19 cellular contexts compared by ENCODE assay signal in the genomic region with DNA sequence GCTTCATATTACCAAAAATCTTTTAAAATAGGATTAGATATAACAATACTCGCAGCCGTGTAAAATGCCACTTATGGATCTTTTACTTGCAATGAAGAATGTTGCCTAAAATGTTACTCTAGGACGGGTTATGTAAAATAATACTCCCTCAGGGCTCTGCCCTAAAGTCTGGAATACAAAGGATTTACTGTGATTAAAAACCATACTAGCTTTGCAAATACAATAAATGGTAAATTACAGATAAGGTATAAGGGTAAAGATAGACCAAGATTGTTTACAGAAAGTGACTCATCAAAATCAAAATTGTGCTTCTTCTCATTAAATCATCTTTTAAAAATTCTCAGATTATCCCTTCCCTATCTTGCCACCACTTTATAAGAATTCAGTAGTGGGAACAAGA.
"Had no signal": no experiment of that assay in that cellular context is flagged by ENCODE, and none has a peak within 500 bp of the region (broad histone marks: within the 10 kb centered on the region; RNA-seq: fewer than 3 reads in every experiment).

No MANE protein-coding gene starts in this region.

- H3K4me2 ChIP-seq: neural progenitor cell had no signal

- H3K4me3 ChIP-seq: esophagus muscularis mucosa, gastrocnemius medialis, left ventricle myocardium inferior, lower lobe of right lung, neural progenitor cell, ovary, suprapubic skin, thyroid gland had no signal

- H3K27ac ChIP-seq: epithelial cell of prostate, esophagus muscularis mucosa, left ventricle myocardium inferior, lower lobe of right lung, neural progenitor cell, ovary, suprapubic skin, thyroid gland had no signal

- H2AFZ ChIP-seq: neural progenitor cell had no signal

- H3K9ac ChIP-seq: neural progenitor cell had no signal

- H3K4me1 ChIP-seq: esophagus muscularis mucosa, gastrocnemius medialis, lower lobe of right lung, suprapubic skin, thyroid gland had no signal

- H3K27me3 ChIP-seq: esophagus muscularis mucosa, gastrocnemius medialis, ovary, suprapubic skin, thyroid gland had no signal

- DNase-seq: cortex of kidney; effector memory CD4-positive, alpha-beta T cell; gastrocnemius medialis; immature natural killer cell; left ventricle myocardium inferior; lower lobe of right lung; nucleus accumbens; ovary; right cardiac atrium; small intestine; stimulated activated CD4-positive, alpha-beta T cell treated with anti-CD3 and anti-CD28 coated beads, Interleukin-12 subunit alpha, Interleukin-12 subunit beta, amount 100 ng/mL, for 4 hours; stimulated activated CD4-positive, alpha-beta T cell treated with anti-CD3 and anti-CD28 coated beads, Interleukin-2, amount 100 ng/mL, for 48 hours; stimulated activated naive CD4-positive, alpha-beta T cell treated with Interleukin-2 at 50 U/mL for 16 hours; thyroid gland had no signal

- H3K36me3 ChIP-seq: neural progenitor cell, ovary had no signal

- H3K9me3 ChIP-seq: esophagus muscularis mucosa, gastrocnemius medialis, left ventricle myocardium inferior, lower lobe of right lung, ovary, suprapubic skin, thyroid gland had no signal

- ATAC-seq: gastrocnemius medialis; lower lobe of right lung; natural killer cell treated with Interleukin-12 subunit alpha and Interleukin-12 subunit beta and Interleukin-15 and Interleukin-18, amount 100 ng/mL, for 72 hours; right cardiac atrium had no signal
